Comparison of ENCODE assay signal across 14 cellular contexts in genomic region chr3:37147676-37148075, GRCh38. TPM values are rescaled to one million over a fixed set of nuclear protein-coding genes. Genes with fewer than 3 reads are reported as not detected.
DNase-seq lines count a peak whose midpoint lies in the region; ATAC-seq, FAIRE-seq and TF ChIP-seq lines count a peak whose summit lies in the region.
"Had no signal": no experiment of that assay in that cellular context is flagged by ENCODE, and none has a peak within 500 bp of the region (broad histone marks: within the 10 kb centered on the region; RNA-seq: fewer than 3 reads in every experiment).

No MANE protein-coding gene starts in this region.

- H3K36me3 ChIP-seq in small intestine (ENCODE audit: control insufficient read depth in 2 of 2, insufficient read depth in 2 of 2, low read length in 2 of 2), result peaks cover 0 to 12% of the 10 kb centered on the region in 2 donors
- H3K36me3 ChIP-seq in right lobe of liver, result no peaks in the 10 kb centered on the region

- WGBS in small intestine, 3 donors, result 51 to 94% (median 78%) methylated on average over 5 of the region's 5 CpGs
- 54% methylated on average over 5 of the region's 5 CpGs for WGBS in right lobe of liver (ENCODE audit: insufficient coverage, low coverage, low lambda C conversion rate, missing lambda C conversion rate)

- H3K9me3 ChIP-seq in small intestine (ENCODE audit: control insufficient read depth, low read depth) (no peaks in the 10 kb centered on the region), right lobe of liver (no peaks in the 10 kb centered on the region)

- H3K4me1 ChIP-seq in small intestine (ENCODE audit: control insufficient read depth in 2 of 2, insufficient read depth in 1 of 2, low read depth in 1 of 2, low read length in 1 of 2) (peaks cover 0 to 2% of the 10 kb centered on the region in 2 donors), right lobe of liver (peaks cover 0 to 49% (median 12%) of the 10 kb centered on the region in 4 donors)

- H3K27me3 ChIP-seq in small intestine (ENCODE audit: control insufficient read depth in 2 of 2, insufficient read depth in 2 of 2, low read length in 2 of 2) (no peaks in the 10 kb centered on the region), right lobe of liver (no peaks in the 10 kb centered on the region)

- DNase-seq in GF-D8 (lab: John Stamatoyannopoulos, UW) (peak; percentile 73), NOMO-1 treated with dmso at 0.1 percent for 144 hours (lab: John Stamatoyannopoulos, UW; ENCODE audit: unreplicated experiment) (peak; percentile 21), dermis microvascular lymphatic vessel endothelial cell (ENCODE audit: low read depth in 2 of 2) (peak; percentile 18 to 31), small intestine (no peak), NCI-H146 treated with DMSO at 0.1 percent for 48 hours (lab: John Stamatoyannopoulos, UW; ENCODE audit: unreplicated experiment) (no peak), right lobe of liver (no peak)
- DNase-seq: C1 segment of cervical spinal cord, COR-L47, DMS153, NCI-H1694, NCI-H446 treated with DMSO at 0.1 percent for 48 hours, NCI-H774 had no signal

- ATAC-seq in HG02885 (IDR thresholded peaks at IDR 0.05; ENCODE audit: poor library complexity, unreplicated experiment) (no peak), right lobe of liver (no peak)

- TF ChIP-seq POLR2A in right lobe of liver (IDR thresholded peaks at IDR 0.05), result no peak

- peak; percentile 10 for FAIRE-seq in small intestine (lab: Jason Lieb, UNC)
- FAIRE-seq: H54 had no signal

- intact Hi-C loops in right lobe of liver (cut with DNase I), result no loop called here

- TF ChIP-seq CTCF in right lobe of liver (IDR thresholded peaks at IDR 0.05), result no peak

- H3K27ac ChIP-seq in small intestine (ENCODE audit: low read depth in 1 of 2, low read length in 1 of 2) (no peak overlapping the region), right lobe of liver (no peak overlapping the region)

- H3K4me3 ChIP-seq in small intestine (ENCODE audit: low read depth in 1 of 2, low read length in 2 of 2) (no peak overlapping the region), right lobe of liver (no peak overlapping the region)

RNA-seq across cellular contexts. Expression of gene LRRFIP2, which starts 26.7 kb away (rescaled TPM):
- total RNA-seq in dermis microvascular lymphatic vessel endothelial cell (26.7 and 27.2 TPM in 2 replicates), right lobe of liver (10 to 100 TPM; 32.8 to 46.1 (median 39.6) TPM)
- 10 to 100 TPM; 36.3 to 87.2 (median 51.1) TPM for polyA plus RNA-seq in small intestine

Comparison
In these comparisons a context has a peak if more than half of its experiments do, and no peak if none do; other contexts are left out.
1. DNase-seq: peak in GF-D8 (single experiment), NOMO-1 treated with dmso at 0.1 percent for 144 hours (single experiment) and dermis microvascular lymphatic vessel endothelial cell (2 of 2); none in small intestine (single experiment), NCI-H146 treated with DMSO at 0.1 percent for 48 hours (single experiment) and right lobe of liver (0 of 3).